Comparison of ENCODE assay signal across 14 cellular contexts in genomic region chr1:27106561-27107323, GRCh38. TPM values are rescaled to one million over a fixed set of nuclear protein-coding genes. Genes with fewer than 3 reads are reported as not detected.
DNase-seq lines count a peak whose midpoint lies in the region; ATAC-seq and TF ChIP-seq lines count a peak whose summit lies in the region.
"Had no signal": no experiment of that assay in that cellular context is flagged by ENCODE, and none has a peak within 500 bp of the region (broad histone marks: within the 10 kb centered on the region; RNA-seq: fewer than 3 reads in every experiment).

No MANE protein-coding gene starts in this region.

- H3K27ac Mint-ChIP-seq in GM23338, result peak overlapping the region; percentile 75; the same call in 1 of the 2 replicates
- H3K27ac Mint-ChIP-seq in WTC11, result peak overlapping the region; percentile 8; the same call in 1 of the 2 replicates
- peak overlapping the region; percentile 35 for H3K27ac Mint-ChIP-seq in neural crest cell (ENCODE audit: unreplicated experiment)

- H3K27ac ChIP-seq in GM23338 (ENCODE audit: low read depth), result no peak overlapping the region
- H3K27ac ChIP-seq: ascending aorta, pancreas, suprapubic skin had no signal

- H3K4me1 Mint-ChIP-seq in GM23338, result peaks cover 16% of the 10 kb centered on the region
- H3K4me1 Mint-ChIP-seq in WTC11, result peaks cover 12% of the 10 kb centered on the region
- H3K4me1 Mint-ChIP-seq in neural crest cell, result peaks cover 14% of the 10 kb centered on the region

- no peaks in the 10 kb centered on the region for H4K20me1 ChIP-seq in GM23338 (replicated peaks; ENCODE audit: insufficient read depth)

- CTCF ChIA-PET in GM10248 (lab: Yijun Ruan, JAX), result interaction anchor here (2.0 to 14.4 kb wide), 5 partner anchors 10 to 191 kb away, joined by 5 to 209 read pairs (median 7); no protein-coding TSS in a partner anchor
- CTCF ChIA-PET in WTC11 (lab: Charles Lee), result no interaction called here

- H3K36me3 Mint-ChIP-seq in GM23338 (ENCODE audit: low read depth) (peaks cover 10% of the 10 kb centered on the region; the same call in 2 of the 3 replicates), WTC11 (peaks cover 6% of the 10 kb centered on the region; the same call in 1 of the 2 replicates), neural crest cell (ENCODE audit: low read depth) (peaks cover 3% of the 10 kb centered on the region)

- H3K4me2 ChIP-seq in GM23338, result no peak overlapping the region

- H3K4me3 Mint-ChIP-seq in GM23338 (no peak overlapping the region), WTC11 (no peak overlapping the region), neural crest cell (no peak overlapping the region)

- peak; percentile 50 for DNase-seq in GM10248 (ENCODE audit: extremely low spot score)
- DNase-seq in GM23338 (ENCODE audit: low spot score), result no peak
- no peak for DNase-seq in WTC11 (ENCODE audit: low spot score)
- no peak for DNase-seq in neural crest cell (ENCODE audit: low read depth, low spot score)
- DNase-seq in NCI-H2029 (lab: John Stamatoyannopoulos, UW), result no peak
- DNase-seq: activated CD4-positive, alpha-beta T cell treated with anti-CD3 and anti-CD28 coated beads for 4 hours; esophagus squamous epithelium; kidney; NCI-H1105; pancreas had no signal

- H3K4me3 ChIP-seq in GM23338, result no peak overlapping the region
- H3K4me3 ChIP-seq: ascending aorta, esophagus squamous epithelium, pancreas, suprapubic skin had no signal

- no peaks in the 10 kb centered on the region; the same call in 1 of the 2 replicates for H3K4me1 ChIP-seq in GM23338 (ENCODE audit: insufficient read depth)

- TF ChIP-seq CTCF in GM10248 (IDR thresholded peaks at IDR 0.05; ENCODE audit: control extremely low read depth, extremely low read depth, low read depth, missing control alignments) (no peak), GM23338 (conservative IDR thresholded peaks at IDR 0.05; ENCODE audit: low read depth in 2 of 2) (no peak), WTC11 (IDR thresholded peaks at IDR 0.05) (no peak), neural crest cell (conservative IDR thresholded peaks at IDR 0.05) (no peak)

- no peaks in the 10 kb centered on the region for H3F3A ChIP-seq in GM23338 (replicated peaks; ENCODE audit: low read depth)

- H3K9me3 Mint-ChIP-seq in GM23338 (no peaks in the 10 kb centered on the region), WTC11 (no peaks in the 10 kb centered on the region), neural crest cell (no peaks in the 10 kb centered on the region)

- H3K9me2 ChIP-seq in GM23338 (ENCODE audit: insufficient read depth), result no peaks in the 10 kb centered on the region

- H3K27me3 ChIP-seq in GM23338 (ENCODE audit: insufficient read depth), result no peaks in the 10 kb centered on the region
- H3K27me3 ChIP-seq: ascending aorta, esophagus squamous epithelium, pancreas, suprapubic skin had no signal

- H3K27me3 Mint-ChIP-seq in GM23338 (ENCODE audit: insufficient read depth, low read depth, poor library complexity) (peaks cover 7% of the 10 kb centered on the region), WTC11 (ENCODE audit: low read depth) (no peaks in the 10 kb centered on the region), neural crest cell (ENCODE audit: low read depth) (no peaks in the 10 kb centered on the region)

- POLR2A ChIA-PET in GM10248 (lab: Yijun Ruan, JAX) (interaction anchor here (0.6 kb wide), 1 partner anchor 144 kb away, joined by 3 read pairs; no protein-coding TSS in a partner anchor), WTC11 (lab: Charles Lee) (no interaction called here)

- no peak overlapping the region for H2AFZ ChIP-seq in GM23338

- ATAC-seq in GM23338, result no peak
- ATAC-seq in WTC11, result no peak
- ATAC-seq in GM18907 (IDR thresholded peaks at IDR 0.05; ENCODE audit: unreplicated experiment), result no peak
- ATAC-seq in GM21529 (IDR thresholded peaks at IDR 0.05; ENCODE audit: unreplicated experiment), result no peak
- ATAC-seq: pancreas had no signal

- no peaks in the 10 kb centered on the region for H3K36me3 ChIP-seq in GM23338 (ENCODE audit: insufficient read depth)

- no peaks in the 10 kb centered on the region for H3K79me2 ChIP-seq in GM23338 (replicated peaks; ENCODE audit: insufficient read depth)

TF ChIP-seq in GM23338, 12 proteins besides CTCF, POLR2A, EP300 and RAD21:
- no peak for TF ChIP-seq ZNF331 (CRISPR knock-in tag; IDR thresholded peaks at IDR 0.05; ENCODE audit: low read depth)
- TF ChIP-seq ETS1 (IDR thresholded peaks at IDR 0.05), result no peak

TF ChIP-seq in WTC11, 78 proteins besides CTCF, POLR2A, EP300 and RAD21:
- TF ChIP-seq ATF6 (CRISPR knock-in tag; IDR thresholded peaks at IDR 0.05), result no peak
- TF ChIP-seq MLX (CRISPR knock-in tag; IDR thresholded peaks at IDR 0.05), result no peak
- TF ChIP-seq NR2C2 (CRISPR knock-in tag; IDR thresholded peaks at IDR 0.05), result no peak
- no peak for TF ChIP-seq ZNF512 (CRISPR knock-in tag; IDR thresholded peaks at IDR 0.05; ENCODE audit: borderline replicate concordance)
- no peak for TF ChIP-seq GTF2I (CRISPR knock-in tag; conservative IDR thresholded peaks at IDR 0.05)
- TF ChIP-seq ESRRA (CRISPR knock-in tag; IDR thresholded peaks at IDR 0.05; ENCODE audit: borderline replicate concordance), result no peak
- TF ChIP-seq GABPB1 (CRISPR knock-in tag; IDR thresholded peaks at IDR 0.05), result no peak
- no peak for TF ChIP-seq OVOL2 (CRISPR knock-in tag; IDR thresholded peaks at IDR 0.05; ENCODE audit: borderline replicate concordance)
- no peak for TF ChIP-seq SMAD4 (CRISPR knock-in tag; IDR thresholded peaks at IDR 0.05)
- TF ChIP-seq TP53 (CRISPR knock-in tag; IDR thresholded peaks at IDR 0.05), result no peak
- TF ChIP-seq KAT7 (CRISPR knock-in tag; IDR thresholded peaks at IDR 0.05; ENCODE audit: borderline replicate concordance), result no peak
- TF ChIP-seq ZNF121 (CRISPR knock-in tag; IDR thresholded peaks at IDR 0.05), result no peak
- no peak for TF ChIP-seq FOXJ3 (CRISPR knock-in tag; IDR thresholded peaks at IDR 0.05; ENCODE audit: borderline replicate concordance)

RNA-seq across cellular contexts. Expression of gene SLC9A1, which starts 48.2 kb away (rescaled TPM):
- total RNA-seq in GM23338 (2014; rRNA removed; shearing (Covaris generic)), result 22.3 and 23.3 TPM in 2 replicates
- polyA plus RNA-seq in GM23338 (2016; fragmentation: Nextera tagmentation; extraction: Ambion mirVana), result 10.4 and 10.5 TPM in 2 replicates
- 22.0 to 25.1 TPM (median 22.5 TPM) in 3 replicates for total RNA-seq in WTC11 (2021)
- total RNA-seq in neural crest cell, result 24.2 and 27.1 TPM in 2 replicates

Comparison
In these comparisons a context has a peak if more than half of its experiments do, and no peak if none do; other contexts are left out.
1. H3K27ac Mint-ChIP-seq: peak in every context shown above with its lines; median percentile 75 in GM23338; 35 in neural crest cell; 8 in WTC11.